ENCODE assay signal across 23 cellular contexts in genomic region chr18:34491719-34492118, GRCh38.
DNase-seq lines count a peak whose midpoint lies in the region; TF ChIP-seq lines count a peak whose summit lies in the region.
"Had no signal": no experiment of that assay in that cellular context is flagged by ENCODE, and none has a peak within 500 bp of the region (broad histone marks: within the 10 kb centered on the region; RNA-seq: fewer than 3 reads in every experiment).

No MANE protein-coding gene starts in this region.

- 70 to 84% methylated on average over 2 of the region's 2 CpGs for WGBS in thyroid gland, 2 donors

- H3K9ac ChIP-seq in HUES48 (ENCODE audit: low read depth, low read length): no peak overlapping the region

- H3K27ac ChIP-seq in HUES48 (ENCODE audit: low read depth, low read length): peak overlapping the region; percentile 3
- H3K27ac ChIP-seq in thyroid gland: no peak overlapping the region
- H3K27ac ChIP-seq: A549, RWPE1 had no signal

- DNase-seq in NCI-H526 (lab: John Stamatoyannopoulos, UW): peak; percentile 1 to 2
- no peak for DNase-seq in NCI-H526 treated with DMSO at 0.1 percent for 48 hours (lab: John Stamatoyannopoulos, UW)
- DNase-seq in OCI-M1 (lab: John Stamatoyannopoulos, UW): peak; percentile 90
- DNase-seq in central memory CD4-positive, alpha-beta T cell: no peak
- DNase-seq in dermis blood vessel endothelial cell: no peak
- DNase-seq in thyroid gland: no peak
- DNase-seq: AML-193; C1 segment of cervical spinal cord; CD4-positive, alpha-beta memory T cell; COR-L47; DMS79; GF-D8; HFFc6; NCI-H1048; NCI-H187; NCI-H2081 treated with DMSO at 0.1 percent for 48 hours; NCI-H774; SHP77; T-cell had no signal

- H3K9me3 Mint-ChIP-seq in nephron: no peaks in the 10 kb centered on the region
- H3K9me3 Mint-ChIP-seq: HFFc6 had no signal

- H3K4me1 ChIP-seq in HUES48 (ENCODE audit: control insufficient read depth, insufficient read depth, low read length): peaks cover 56% of the 10 kb centered on the region
- no peaks in the 10 kb centered on the region for H3K4me1 ChIP-seq in thyroid gland
- H3K4me1 ChIP-seq: A549 had no signal

- no peaks in the 10 kb centered on the region for H3K36me3 Mint-ChIP-seq in nephron (ENCODE audit: low read depth)
- H3K36me3 Mint-ChIP-seq: T-cell had no signal

- H3K36me3 ChIP-seq in HUES48 (ENCODE audit: control insufficient read depth, insufficient read depth, low read length): no peaks in the 10 kb centered on the region
- no peaks in the 10 kb centered on the region for H3K36me3 ChIP-seq in thyroid gland

- no peaks in the 10 kb centered on the region for H3K27me3 ChIP-seq in HUES48 (ENCODE audit: control insufficient read depth, insufficient read depth, low read length)
- H3K27me3 ChIP-seq in thyroid gland: no peaks in the 10 kb centered on the region

- H3K27ac Mint-ChIP-seq in nephron: no peak overlapping the region
- H3K27ac Mint-ChIP-seq: CD4-positive, alpha-beta memory T cell; HFFc6; T-cell had no signal

- H3K4me3 ChIP-seq in HUES48 (ENCODE audit: low read depth, low read length): no peak overlapping the region; the same call in 1 of the 2 replicates
- no peak overlapping the region for H3K4me3 ChIP-seq in thyroid gland (replicated peaks in 1 of 3)
- H3K4me3 ChIP-seq: A549 had no signal

- H3K4me3 Mint-ChIP-seq in nephron: peak overlapping the region in 2 of 3 experiments; percentile 5 to 18
- H3K4me3 Mint-ChIP-seq: CD4-positive, alpha-beta memory T cell; HFFc6; T-cell had no signal

- H3K27me3 Mint-ChIP-seq in nephron (ENCODE audit: low read depth): peaks cover 61% of the 10 kb centered on the region

- no peak for TF ChIP-seq CTCF in nephron (IDR thresholded peaks at IDR 0.05; ENCODE audit: unreplicated experiment in 3 of 3)
- TF ChIP-seq CTCF in thyroid gland (IDR thresholded peaks at IDR 0.05): no peak

- intact Hi-C loops in thyroid gland (cut with DNase I): no loop called here

- TF ChIP-seq POLR2A in thyroid gland (IDR thresholded peaks at IDR 0.05): no peak

- H3K9me3 ChIP-seq in HUES48 (ENCODE audit: control insufficient read depth, insufficient read depth, low read length) (no peaks in the 10 kb centered on the region), thyroid gland (no peaks in the 10 kb centered on the region)
- H3K9me3 ChIP-seq: A549 had no signal

- peaks cover 4% of the 10 kb centered on the region for H3K4me1 Mint-ChIP-seq in nephron
- H3K4me1 Mint-ChIP-seq: CD4-positive, alpha-beta memory T cell had no signal

Comparison
In these comparisons a context has a peak if more than half of its experiments do, and no peak if none do; other contexts are left out.
1. DNase-seq: peak in NCI-H526 (2 of 2) and OCI-M1 (single experiment); none in NCI-H526 treated with DMSO at 0.1 percent for 48 hours (single experiment), central memory CD4-positive, alpha-beta T cell (single experiment), dermis blood vessel endothelial cell (single experiment) and thyroid gland (0 of 2).